In the genomic region with DNA sequence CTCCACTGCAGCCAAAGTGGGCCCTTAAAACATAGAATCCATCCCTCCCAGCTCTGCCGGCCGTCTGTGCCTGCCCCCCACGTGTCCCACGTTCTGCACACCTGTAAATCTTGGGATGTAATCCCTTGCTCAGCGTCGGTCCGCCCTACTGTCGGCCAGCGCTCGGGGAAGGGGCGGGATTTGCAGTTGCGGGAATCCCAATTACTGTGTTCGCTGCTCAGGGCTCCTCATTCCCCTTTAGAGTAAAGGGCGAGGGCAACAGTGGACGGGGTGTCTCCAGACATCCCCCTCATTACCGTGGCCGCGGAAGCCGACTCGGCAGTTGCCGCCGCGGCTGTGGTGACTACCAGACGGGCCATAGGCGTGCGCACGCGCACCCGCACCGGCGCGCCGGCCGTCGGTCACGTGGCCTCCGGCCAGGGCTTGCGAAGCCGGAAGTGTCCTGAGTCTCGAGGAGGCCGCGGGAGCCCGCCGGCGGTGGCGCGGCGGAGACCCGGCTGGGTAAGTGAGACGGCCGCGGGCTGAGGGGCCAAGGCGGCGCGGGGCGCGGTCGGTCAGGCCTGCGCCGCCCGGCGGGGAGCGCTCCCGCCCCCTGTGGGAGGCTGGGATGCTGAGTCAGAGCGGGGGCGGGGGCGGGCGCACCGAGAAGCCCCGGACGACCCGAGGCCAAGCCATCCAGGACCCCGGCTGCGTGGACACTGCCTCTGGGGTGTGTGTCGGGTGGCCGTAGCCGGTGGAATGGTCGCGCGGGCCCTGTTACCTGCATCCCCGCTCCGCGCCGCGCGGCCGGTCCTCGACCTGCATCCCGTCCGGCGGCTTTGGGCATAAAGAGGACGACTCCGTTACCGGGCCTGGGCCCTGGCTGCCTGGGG, we compare ENCODE assay signal across 1 cellular context.
TF ChIP-seq lines count a peak whose summit lies in the region.

A gene (plus strand): TSS at position 434 of the 872 bp plus-strand sequence. CDS start 3,751 bp downstream, outside the sequence.

TF ChIP-seq in HepG2, 621 proteins besides CTCF, POLR2A, EP300 and RAD21 (continued from another document and continues in another):
- TF ChIP-seq, protein P1, sequence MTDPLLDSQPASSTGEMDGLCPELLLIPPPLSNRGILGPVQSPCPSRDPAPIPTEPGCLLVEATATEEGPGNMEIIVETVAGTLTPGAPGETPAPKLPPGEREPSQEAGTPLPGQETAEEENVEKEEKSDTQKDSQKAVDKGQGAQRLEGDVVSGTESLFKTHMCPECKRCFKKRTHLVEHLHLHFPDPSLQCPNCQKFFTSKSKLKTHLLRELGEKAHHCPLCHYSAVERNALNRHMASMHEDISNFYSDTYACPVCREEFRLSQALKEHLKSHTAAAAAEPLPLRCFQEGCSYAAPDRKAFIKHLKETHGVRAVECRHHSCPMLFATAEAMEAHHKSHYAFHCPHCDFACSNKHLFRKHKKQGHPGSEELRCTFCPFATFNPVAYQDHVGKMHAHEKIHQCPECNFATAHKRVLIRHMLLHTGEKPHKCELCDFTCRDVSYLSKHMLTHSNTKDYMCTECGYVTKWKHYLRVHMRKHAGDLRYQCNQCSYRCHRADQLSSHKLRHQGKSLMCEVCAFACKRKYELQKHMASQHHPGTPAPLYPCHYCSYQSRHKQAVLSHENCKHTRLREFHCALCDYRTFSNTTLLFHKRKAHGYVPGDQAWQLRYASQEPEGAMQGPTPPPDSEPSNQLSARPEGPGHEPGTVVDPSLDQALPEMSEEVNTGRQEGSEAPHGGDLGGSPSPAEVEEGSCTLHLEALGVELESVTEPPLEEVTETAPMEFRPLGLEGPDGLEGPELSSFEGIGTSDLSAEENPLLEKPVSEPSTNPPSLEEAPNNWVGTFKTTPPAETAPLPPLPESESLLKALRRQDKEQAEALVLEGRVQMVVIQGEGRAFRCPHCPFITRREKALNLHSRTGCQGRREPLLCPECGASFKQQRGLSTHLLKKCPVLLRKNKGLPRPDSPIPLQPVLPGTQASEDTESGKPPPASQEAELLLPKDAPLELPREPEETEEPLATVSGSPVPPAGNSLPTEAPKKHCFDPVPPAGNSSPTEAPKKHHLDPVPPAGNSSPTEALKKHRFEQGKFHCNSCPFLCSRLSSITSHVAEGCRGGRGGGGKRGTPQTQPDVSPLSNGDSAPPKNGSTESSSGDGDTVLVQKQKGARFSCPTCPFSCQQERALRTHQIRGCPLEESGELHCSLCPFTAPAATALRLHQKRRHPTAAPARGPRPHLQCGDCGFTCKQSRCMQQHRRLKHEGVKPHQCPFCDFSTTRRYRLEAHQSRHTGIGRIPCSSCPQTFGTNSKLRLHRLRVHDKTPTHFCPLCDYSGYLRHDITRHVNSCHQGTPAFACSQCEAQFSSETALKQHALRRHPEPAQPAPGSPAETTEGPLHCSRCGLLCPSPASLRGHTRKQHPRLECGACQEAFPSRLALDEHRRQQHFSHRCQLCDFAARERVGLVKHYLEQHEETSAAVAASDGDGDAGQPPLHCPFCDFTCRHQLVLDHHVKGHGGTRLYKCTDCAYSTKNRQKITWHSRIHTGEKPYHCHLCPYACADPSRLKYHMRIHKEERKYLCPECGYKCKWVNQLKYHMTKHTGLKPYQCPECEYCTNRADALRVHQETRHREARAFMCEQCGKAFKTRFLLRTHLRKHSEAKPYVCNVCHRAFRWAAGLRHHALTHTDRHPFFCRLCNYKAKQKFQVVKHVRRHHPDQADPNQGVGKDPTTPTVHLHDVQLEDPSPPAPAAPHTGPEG (CRISPR knock-in tag; IDR thresholded peaks at IDR 0.05), result peak; percentile 78; the same call in 1 of the 2 replicates
- TF ChIP-seq ZNF660 (CRISPR knock-in tag; IDR thresholded peaks at IDR 0.05; ENCODE audit: borderline replicate concordance, low read depth), result no peak
- TF ChIP-seq RBFOX2 (IDR thresholded peaks at IDR 0.05; ENCODE audit: low read depth, low read length), result peak; percentile 88
- 0 out of 2 replicates have a peak, but pooled peaks have one; percentile 56 for TF ChIP-seq ATAD3A (CRISPR knock-in tag; IDR thresholded peaks at IDR 0.05)
- no peak; the same call in 1 of the 2 replicates for TF ChIP-seq SMYD3 (CRISPR knock-in tag; IDR thresholded peaks at IDR 0.05)
- TF ChIP-seq MLLT10 (CRISPR knock-in tag; IDR thresholded peaks at IDR 0.05), result no peak
- no peak for TF ChIP-seq DPF2 (CRISPR knock-in tag; IDR thresholded peaks at IDR 0.05; ENCODE audit: borderline replicate concordance, low read depth)
- no peak for TF ChIP-seq ZNF550 (CRISPR knock-in tag; IDR thresholded peaks at IDR 0.05; ENCODE audit: borderline replicate concordance)
- peak; percentile 65 for TF ChIP-seq SP4 (CRISPR knock-in tag; IDR thresholded peaks at IDR 0.05)
- TF ChIP-seq SMAD3 (CRISPR knock-in tag; IDR thresholded peaks at IDR 0.05), result no peak
- no peak for TF ChIP-seq NPAS2 (CRISPR knock-in tag; IDR thresholded peaks at IDR 0.05; ENCODE audit: borderline replicate concordance)
- TF ChIP-seq, protein P2, sequence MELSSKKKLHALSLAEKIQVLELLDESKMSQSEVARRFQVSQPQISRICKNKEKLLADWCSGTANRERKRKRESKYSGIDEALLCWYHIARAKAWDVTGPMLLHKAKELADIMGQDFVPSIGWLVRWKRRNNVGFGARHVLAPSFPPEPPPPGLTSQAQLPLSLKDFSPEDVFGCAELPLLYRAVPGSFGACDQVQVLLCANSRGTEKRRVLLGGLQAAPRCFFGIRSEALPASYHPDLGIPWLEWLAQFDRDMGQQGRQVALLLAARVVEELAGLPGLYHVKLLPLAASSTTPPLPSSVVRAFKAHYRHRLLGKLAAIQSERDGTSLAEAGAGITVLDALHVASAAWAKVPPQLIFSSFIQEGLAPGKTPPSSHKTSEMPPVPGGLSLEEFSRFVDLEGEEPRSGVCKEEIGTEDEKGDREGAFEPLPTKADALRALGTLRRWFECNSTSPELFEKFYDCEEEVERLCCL (CRISPR knock-in tag; IDR thresholded peaks at IDR 0.05; ENCODE audit: borderline replicate concordance), result no peak
- TF ChIP-seq GABPA (IDR thresholded peaks at IDR 0.05; ENCODE audit: low read depth, low read length), result peak; percentile 28
- 0 out of 2 replicates have a peak, but pooled peaks have one; percentile 14 for TF ChIP-seq GABPA (CRISPR knock-in tag; IDR thresholded peaks at IDR 0.05; ENCODE audit: low read depth)
- TF ChIP-seq MTF2 (CRISPR knock-in tag; IDR thresholded peaks at IDR 0.05; ENCODE audit: borderline replicate concordance), result no peak; the same call in 1 of the 2 replicates
- no peak for TF ChIP-seq HCFC1 (IDR thresholded peaks at IDR 0.05; ENCODE audit: low read depth, low read length)
- no peak; the same call in 1 of the 2 replicates for TF ChIP-seq ZNF598 (CRISPR knock-in tag; IDR thresholded peaks at IDR 0.05; ENCODE audit: borderline replicate concordance)
- TF ChIP-seq FOXA3 (CRISPR knock-in tag; IDR thresholded peaks at IDR 0.05), result no peak
- 0 out of 2 replicates have a peak, but pooled peaks have one; percentile 32 for TF ChIP-seq ZNF367 (CRISPR knock-in tag; IDR thresholded peaks at IDR 0.05; ENCODE audit: borderline replicate concordance)
- peak; percentile 67; the same call in 1 of the 2 replicates for TF ChIP-seq KAT7 (CRISPR knock-in tag; IDR thresholded peaks at IDR 0.05; ENCODE audit: borderline replicate concordance)
- peak; percentile 17; the same call in 1 of the 2 replicates for TF ChIP-seq RORA (CRISPR knock-in tag; IDR thresholded peaks at IDR 0.05)
- peak; percentile 57; the same call in 1 of the 2 replicates for TF ChIP-seq HES4 (CRISPR knock-in tag; IDR thresholded peaks at IDR 0.05; ENCODE audit: borderline replicate concordance)
- TF ChIP-seq, protein P3, sequence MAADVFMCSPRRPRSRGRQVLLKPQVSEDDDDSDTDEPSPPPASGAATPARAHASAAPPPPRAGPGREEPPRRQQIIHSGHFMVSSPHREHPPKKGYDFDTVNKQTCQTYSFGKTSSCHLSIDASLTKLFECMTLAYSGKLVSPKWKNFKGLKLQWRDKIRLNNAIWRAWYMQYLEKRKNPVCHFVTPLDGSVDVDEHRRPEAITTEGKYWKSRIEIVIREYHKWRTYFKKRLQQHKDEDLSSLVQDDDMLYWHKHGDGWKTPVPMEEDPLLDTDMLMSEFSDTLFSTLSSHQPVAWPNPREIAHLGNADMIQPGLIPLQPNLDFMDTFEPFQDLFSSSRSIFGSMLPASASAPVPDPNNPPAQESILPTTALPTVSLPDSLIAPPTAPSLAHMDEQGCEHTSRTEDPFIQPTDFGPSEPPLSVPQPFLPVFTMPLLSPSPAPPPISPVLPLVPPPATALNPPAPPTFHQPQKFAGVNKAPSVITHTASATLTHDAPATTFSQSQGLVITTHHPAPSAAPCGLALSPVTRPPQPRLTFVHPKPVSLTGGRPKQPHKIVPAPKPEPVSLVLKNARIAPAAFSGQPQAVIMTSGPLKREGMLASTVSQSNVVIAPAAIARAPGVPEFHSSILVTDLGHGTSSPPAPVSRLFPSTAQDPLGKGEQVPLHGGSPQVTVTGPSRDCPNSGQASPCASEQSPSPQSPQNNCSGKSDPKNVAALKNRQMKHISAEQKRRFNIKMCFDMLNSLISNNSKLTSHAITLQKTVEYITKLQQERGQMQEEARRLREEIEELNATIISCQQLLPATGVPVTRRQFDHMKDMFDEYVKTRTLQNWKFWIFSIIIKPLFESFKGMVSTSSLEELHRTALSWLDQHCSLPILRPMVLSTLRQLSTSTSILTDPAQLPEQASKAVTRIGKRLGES (CRISPR knock-in tag; IDR thresholded peaks at IDR 0.05; ENCODE audit: borderline replicate concordance), result no peak
- TF ChIP-seq, protein P4, sequence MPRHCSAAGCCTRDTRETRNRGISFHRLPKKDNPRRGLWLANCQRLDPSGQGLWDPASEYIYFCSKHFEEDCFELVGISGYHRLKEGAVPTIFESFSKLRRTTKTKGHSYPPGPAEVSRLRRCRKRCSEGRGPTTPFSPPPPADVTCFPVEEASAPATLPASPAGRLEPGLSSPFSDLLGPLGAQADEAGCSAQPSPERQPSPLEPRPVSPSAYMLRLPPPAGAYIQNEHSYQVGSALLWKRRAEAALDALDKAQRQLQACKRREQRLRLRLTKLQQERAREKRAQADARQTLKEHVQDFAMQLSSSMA (CRISPR knock-in tag; IDR thresholded peaks at IDR 0.05), result peak; percentile 77; the same call in 1 of the 2 replicates
- TF ChIP-seq ZNF672 (CRISPR knock-in tag; IDR thresholded peaks at IDR 0.05), result no peak
- no peak for TF ChIP-seq JUND (CRISPR knock-in tag; IDR thresholded peaks at IDR 0.05)
- TF ChIP-seq ZC3H13 (CRISPR knock-in tag; IDR thresholded peaks at IDR 0.05), result peak; percentile 67; the same call in 1 of the 2 replicates
- no peak for TF ChIP-seq SMAD9 (CRISPR knock-in tag; IDR thresholded peaks at IDR 0.05)
- TF ChIP-seq ZNF296 (CRISPR knock-in tag; conservative IDR thresholded peaks at IDR 0.05), result no peak
- TF ChIP-seq MAF1 (CRISPR knock-in tag; IDR thresholded peaks at IDR 0.05; ENCODE audit: borderline replicate concordance), result no peak
- TF ChIP-seq, protein P5, sequence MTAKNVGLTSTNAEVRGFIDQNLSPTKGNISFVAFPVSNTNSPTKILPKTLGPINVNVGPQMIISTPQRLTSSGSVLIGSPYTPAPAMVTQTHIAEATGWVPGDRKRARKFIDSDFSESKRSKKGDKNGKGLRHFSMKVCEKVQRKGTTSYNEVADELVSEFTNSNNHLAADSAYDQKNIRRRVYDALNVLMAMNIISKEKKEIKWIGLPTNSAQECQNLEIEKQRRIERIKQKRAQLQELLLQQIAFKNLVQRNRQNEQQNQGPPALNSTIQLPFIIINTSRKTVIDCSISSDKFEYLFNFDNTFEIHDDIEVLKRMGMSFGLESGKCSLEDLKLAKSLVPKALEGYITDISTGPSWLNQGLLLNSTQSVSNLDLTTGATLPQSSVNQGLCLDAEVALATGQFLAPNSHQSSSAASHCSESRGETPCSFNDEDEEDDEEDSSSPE (CRISPR knock-in tag; IDR thresholded peaks at IDR 0.05), result peak; percentile 79
- peak; percentile 80 for TF ChIP-seq RBM39 (IDR thresholded peaks at IDR 0.05; ENCODE audit: low read depth, low read length, poor library complexity, severe bottlenecking)
- TF ChIP-seq ZNF556 (CRISPR knock-in tag; IDR thresholded peaks at IDR 0.05; ENCODE audit: borderline replicate concordance), result no peak
- TF ChIP-seq, protein P6, sequence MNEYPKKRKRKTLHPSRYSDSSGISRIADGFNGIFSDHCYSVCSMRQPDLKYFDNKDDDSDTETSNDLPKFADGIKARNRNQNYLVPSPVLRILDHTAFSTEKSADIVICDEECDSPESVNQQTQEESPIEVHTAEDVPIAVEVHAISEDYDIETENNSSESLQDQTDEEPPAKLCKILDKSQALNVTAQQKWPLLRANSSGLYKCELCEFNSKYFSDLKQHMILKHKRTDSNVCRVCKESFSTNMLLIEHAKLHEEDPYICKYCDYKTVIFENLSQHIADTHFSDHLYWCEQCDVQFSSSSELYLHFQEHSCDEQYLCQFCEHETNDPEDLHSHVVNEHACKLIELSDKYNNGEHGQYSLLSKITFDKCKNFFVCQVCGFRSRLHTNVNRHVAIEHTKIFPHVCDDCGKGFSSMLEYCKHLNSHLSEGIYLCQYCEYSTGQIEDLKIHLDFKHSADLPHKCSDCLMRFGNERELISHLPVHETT (CRISPR knock-in tag; conservative IDR thresholded peaks at IDR 0.05), result no peak; the same call in none of the 2 replicates
- peak; percentile 11; the same call in 1 of the 2 replicates for TF ChIP-seq HDAC2 (CRISPR knock-in tag; IDR thresholded peaks at IDR 0.05)
- TF ChIP-seq, protein P7, sequence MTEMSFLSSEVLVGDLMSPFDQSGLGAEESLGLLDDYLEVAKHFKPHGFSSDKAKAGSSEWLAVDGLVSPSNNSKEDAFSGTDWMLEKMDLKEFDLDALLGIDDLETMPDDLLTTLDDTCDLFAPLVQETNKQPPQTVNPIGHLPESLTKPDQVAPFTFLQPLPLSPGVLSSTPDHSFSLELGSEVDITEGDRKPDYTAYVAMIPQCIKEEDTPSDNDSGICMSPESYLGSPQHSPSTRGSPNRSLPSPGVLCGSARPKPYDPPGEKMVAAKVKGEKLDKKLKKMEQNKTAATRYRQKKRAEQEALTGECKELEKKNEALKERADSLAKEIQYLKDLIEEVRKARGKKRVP (CRISPR knock-in tag; IDR thresholded peaks at IDR 0.05), result peak in 1 of 2 experiments; percentile 41; a peak in 1 of 4 replicates
- no peak for TF ChIP-seq ZNF570 (CRISPR knock-in tag; IDR thresholded peaks at IDR 0.05; ENCODE audit: borderline replicate concordance)
- TF ChIP-seq SP2 (CRISPR knock-in tag; IDR thresholded peaks at IDR 0.05), result 0 out of 2 replicates have a peak, but pooled peaks have one; percentile 47
- TF ChIP-seq, protein P8, sequence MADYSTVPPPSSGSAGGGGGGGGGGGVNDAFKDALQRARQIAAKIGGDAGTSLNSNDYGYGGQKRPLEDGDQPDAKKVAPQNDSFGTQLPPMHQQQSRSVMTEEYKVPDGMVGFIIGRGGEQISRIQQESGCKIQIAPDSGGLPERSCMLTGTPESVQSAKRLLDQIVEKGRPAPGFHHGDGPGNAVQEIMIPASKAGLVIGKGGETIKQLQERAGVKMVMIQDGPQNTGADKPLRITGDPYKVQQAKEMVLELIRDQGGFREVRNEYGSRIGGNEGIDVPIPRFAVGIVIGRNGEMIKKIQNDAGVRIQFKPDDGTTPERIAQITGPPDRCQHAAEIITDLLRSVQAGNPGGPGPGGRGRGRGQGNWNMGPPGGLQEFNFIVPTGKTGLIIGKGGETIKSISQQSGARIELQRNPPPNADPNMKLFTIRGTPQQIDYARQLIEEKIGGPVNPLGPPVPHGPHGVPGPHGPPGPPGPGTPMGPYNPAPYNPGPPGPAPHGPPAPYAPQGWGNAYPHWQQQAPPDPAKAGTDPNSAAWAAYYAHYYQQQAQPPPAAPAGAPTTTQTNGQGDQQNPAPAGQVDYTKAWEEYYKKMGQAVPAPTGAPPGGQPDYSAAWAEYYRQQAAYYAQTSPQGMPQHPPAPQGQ (CRISPR knock-in tag; IDR thresholded peaks at IDR 0.05; ENCODE audit: borderline replicate concordance), result no peak
- TF ChIP-seq ZNF12 (CRISPR knock-in tag; IDR thresholded peaks at IDR 0.05), result no peak
- no peak for TF ChIP-seq TOPORS (CRISPR knock-in tag; IDR thresholded peaks at IDR 0.05)
- peak; percentile 45; the same call in 1 of the 2 replicates for TF ChIP-seq ZNF724P (CRISPR knock-in tag; IDR thresholded peaks at IDR 0.05; ENCODE audit: borderline replicate concordance)
- TF ChIP-seq, protein P9, sequence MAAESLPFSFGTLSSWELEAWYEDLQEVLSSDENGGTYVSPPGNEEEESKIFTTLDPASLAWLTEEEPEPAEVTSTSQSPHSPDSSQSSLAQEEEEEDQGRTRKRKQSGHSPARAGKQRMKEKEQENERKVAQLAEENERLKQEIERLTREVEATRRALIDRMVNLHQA (CRISPR knock-in tag; IDR thresholded peaks at IDR 0.05), result no peak
